Comparison of ENCODE assay signal across 8 cellular contexts in the genomic region with DNA sequence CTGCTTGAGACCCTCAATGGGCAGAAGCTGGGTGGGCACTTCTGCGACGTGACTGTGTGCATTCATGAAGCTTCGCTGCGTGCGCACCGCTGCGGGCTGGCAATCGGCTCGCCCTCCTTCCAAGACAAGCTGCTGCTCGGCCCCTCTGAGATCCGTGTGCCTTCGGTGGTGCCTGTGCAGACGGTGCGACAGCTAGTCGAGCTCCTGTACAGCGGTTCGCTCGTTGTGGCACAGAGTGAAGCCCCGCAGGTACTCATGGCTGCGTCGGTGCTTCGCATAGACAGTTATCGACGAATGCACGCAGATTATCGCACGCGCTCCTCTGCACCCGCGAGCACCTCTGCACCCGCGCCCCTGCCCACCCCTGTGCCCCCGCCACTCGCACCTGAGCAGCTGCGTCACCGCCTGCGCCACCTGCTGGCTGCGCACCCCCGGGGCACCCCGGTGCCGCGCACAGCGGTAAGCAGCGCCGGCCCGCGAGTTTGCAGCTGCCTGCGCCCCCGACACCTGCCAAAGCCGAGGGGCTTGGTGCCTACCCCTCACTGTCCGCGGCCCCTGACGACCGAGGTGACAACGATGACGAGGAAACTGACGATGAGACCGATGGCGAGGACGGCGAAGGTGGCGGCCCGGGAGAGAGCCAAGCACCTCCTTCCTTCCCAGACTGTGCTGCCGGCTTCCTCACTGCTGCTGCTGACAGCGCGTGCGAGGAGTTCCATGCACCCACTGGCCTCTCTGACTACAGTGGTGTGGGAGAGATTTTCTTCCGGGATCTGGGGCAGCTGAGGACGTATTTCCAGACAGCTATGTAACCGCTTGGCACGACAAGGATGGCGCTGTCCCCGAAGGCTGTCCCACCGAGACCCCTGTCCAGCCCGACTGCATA.
DNase-seq lines count a peak whose midpoint lies in the region; ATAC-seq and TF ChIP-seq lines count a peak whose summit lies in the region.
"Not testable (repeated sequence)": the region's sequence is repeated elsewhere in the genome, so short reads cannot be mapped to it uniquely, and the experiment has no call there.

No MANE protein-coding gene starts in this region.

- H3K27me3 ChIP-seq in Caco-2 (replicated peaks; ENCODE audit: control insufficient read depth, insufficient read depth, low read length); RWPE2 (ENCODE audit: insufficient read depth, poor library complexity, severe bottlenecking); heart left ventricle: not testable (repeated sequence)

- H3K4me1 Mint-ChIP-seq in Caco-2 (ENCODE audit: low read depth, unreplicated experiment): not testable (repeated sequence)

- not testable (repeated sequence) for H3K9me3 Mint-ChIP-seq in Caco-2 (ENCODE audit: unreplicated experiment); activated naive CD4-positive, alpha-beta T cell treated with anti-CD3 and anti-CD28 coated beads, Interleukin-2, amount 50 U/mL, for 72 hours

- not testable (repeated sequence) for TF ChIP-seq POLR2A in heart left ventricle (IDR thresholded peaks at IDR 0.05)

- not testable (repeated sequence) for H3K27ac Mint-ChIP-seq in Caco-2 (ENCODE audit: unreplicated experiment); activated naive CD4-positive, alpha-beta T cell treated with anti-CD3 and anti-CD28 coated beads, Interleukin-2, amount 50 U/mL, for 72 hours

- CTCF ChIA-PET in Caco-2 (lab: Charles Lee): not testable (repeated sequence)

- WGBS in heart left ventricle, 4 donors: no CpG with 5 or more reads among the region's 75 CpGs

- peak; percentile 58 for ATAC-seq in GM21526 (IDR thresholded peaks at IDR 0.05; ENCODE audit: low FRiP score, unreplicated experiment)
- peak; percentile 62 for ATAC-seq in HG03103 (IDR thresholded peaks at IDR 0.05; ENCODE audit: low read depth, unreplicated experiment)
- ATAC-seq in RWPE2 (ENCODE audit: low read depth): peak; percentile 63
- ATAC-seq in activated naive CD4-positive, alpha-beta T cell treated with anti-CD3 and anti-CD28 coated beads, Interleukin-2, amount 50 U/mL, for 72 hours: peak; percentile 79 to 89
- peak; percentile 54 to 86 (median 82) for ATAC-seq in heart left ventricle
- ATAC-seq in mucosa of descending colon: peak; percentile 78
- peak; percentile 83 for ATAC-seq in stimulated activated naive CD8-positive, alpha-beta T cell treated with anti-CD3 and anti-CD28 coated beads, Interleukin-15, Interleukin-2, amounts not matched to agents 100 U/mL and 50 U/mL, for 24 hours

- intact Hi-C loops in Caco-2 (cut with micrococcal nuclease; ENCODE audit: unreplicated experiment); heart left ventricle (cut with DNase I); mucosa of descending colon (cut with DNase I, micrococcal nuclease): not testable (repeated sequence)

- H3K4me1 ChIP-seq in Caco-2; RWPE2 (ENCODE audit: insufficient read depth, poor library complexity, severe bottlenecking); heart left ventricle; mucosa of descending colon (ENCODE audit: low read depth): not testable (repeated sequence)

- DNase-seq in Caco-2; RWPE2 (ENCODE audit: low spot score); activated naive CD4-positive, alpha-beta T cell treated with anti-CD3 and anti-CD28 coated beads, Interleukin-2, amount 50 U/mL, for 72 hours (ENCODE audit: low spot score in 2 of 2); heart left ventricle; mucosa of descending colon; stimulated activated naive CD8-positive, alpha-beta T cell treated with anti-CD3 and anti-CD28 coated beads, Interleukin-15, Interleukin-2, amounts not matched to agents 100 U/mL and 50 U/mL, for 24 hours: not testable (repeated sequence)

- not testable (repeated sequence) for H3K4me3 Mint-ChIP-seq in Caco-2 (ENCODE audit: unreplicated experiment)

- TF ChIP-seq CTCF in Caco-2 (IDR thresholded peaks at IDR 0.05; ENCODE audit: insufficient read depth in 1 of 2, low read depth in 1 of 2, low read length in 1 of 2, severe bottlenecking in 1 of 2, unreplicated experiment in 1 of 2); RWPE2 (IDR thresholded peaks at IDR 0.05; ENCODE audit: poor library complexity, severe bottlenecking); heart left ventricle (IDR thresholded peaks at IDR 0.05); mucosa of descending colon (IDR thresholded peaks at IDR 0.05): not testable (repeated sequence)

- POLR2A ChIA-PET in Caco-2 (lab: Charles Lee): not testable (repeated sequence)

- H3K27me3 Mint-ChIP-seq in Caco-2 (ENCODE audit: insufficient read depth, unreplicated experiment): not testable (repeated sequence)

- BruUV-seq in Caco-2 (replicated peaks; lab: Mats Ljungman, UMichigan): TSS peak; percentile 11

- not testable (repeated sequence) for H3K9me3 ChIP-seq in Caco-2; RWPE2 (ENCODE audit: severe bottlenecking); heart left ventricle; mucosa of descending colon

- not testable (repeated sequence) for H3K36me3 ChIP-seq in Caco-2 (ENCODE audit: control insufficient read depth, insufficient read depth, low read length); RWPE2 (ENCODE audit: low read depth); heart left ventricle; mucosa of descending colon (ENCODE audit: low read depth)

- H3K27ac ChIP-seq in RWPE2 (ENCODE audit: poor library complexity, severe bottlenecking); heart left ventricle: not testable (repeated sequence)

- H3K4me3 ChIP-seq in Caco-2 (ENCODE audit: low read depth, low read length); RWPE2 (ENCODE audit: severe bottlenecking); heart left ventricle; mucosa of descending colon: not testable (repeated sequence)

- H3K36me3 Mint-ChIP-seq in Caco-2 (ENCODE audit: insufficient read depth, unreplicated experiment); activated naive CD4-positive, alpha-beta T cell treated with anti-CD3 and anti-CD28 coated beads, Interleukin-2, amount 50 U/mL, for 72 hours: not testable (repeated sequence)
